ENCODE assay signal across 26 cellular contexts in genomic region chr19:30675086-30675485, GRCh38.
DNase-seq lines count a peak whose midpoint lies in the region; ATAC-seq, FAIRE-seq and TF ChIP-seq lines count a peak whose summit lies in the region.
"Had no signal": no experiment of that assay in that cellular context is flagged by ENCODE, and none has a peak within 500 bp of the region (broad histone marks: within the 10 kb centered on the region; RNA-seq: fewer than 3 reads in every experiment).

No MANE protein-coding gene starts in this region.

- H3K4me1 ChIP-seq in HepG2 (ENCODE audit: insufficient read depth, low read length) (peaks cover 14% of the 10 kb centered on the region), right lobe of liver (no peaks in the 10 kb centered on the region), endodermal cell (ENCODE audit: control insufficient read depth, insufficient read depth, low read length) (peaks cover 2% of the 10 kb centered on the region), mesendoderm (ENCODE audit: control insufficient read depth, low read depth, low read length) (peaks cover 2% of the 10 kb centered on the region)
- H3K4me1 ChIP-seq: A549; BLaER1 treated with 17β-estradiol and CSF1 and Interleukin-3, amounts not matched to agents 10 nM and 100 nM had no signal

- H3K36me3 Mint-ChIP-seq in endodermal cell (ENCODE audit: low read depth), result no peaks in the 10 kb centered on the region
- H3K36me3 Mint-ChIP-seq: CD8-positive, alpha-beta memory T cell had no signal

- H3K27me3 ChIP-seq in HepG2 (ENCODE audit: control insufficient read depth in 1 of 2, insufficient read depth in 2 of 2, low read length in 2 of 2) (peaks cover 0 to 4% of the 10 kb centered on the region in 2 experiments; a peak in 2 of 5 replicates), right lobe of liver (no peaks in the 10 kb centered on the region), endodermal cell (ENCODE audit: control insufficient read depth, insufficient read depth, low read length, poor library complexity, severe bottlenecking) (no peaks in the 10 kb centered on the region), mesendoderm (ENCODE audit: insufficient read depth, low read length, poor library complexity) (no peaks in the 10 kb centered on the region)
- H3K27me3 ChIP-seq: BLaER1 treated with 17β-estradiol and CSF1 and Interleukin-3, amounts not matched to agents 10 nM and 100 nM had no signal

- H3K9me3 ChIP-seq in HepG2 (ENCODE audit: low read length) (no peaks in the 10 kb centered on the region), right lobe of liver (no peaks in the 10 kb centered on the region), endodermal cell (ENCODE audit: control insufficient read depth, low read length) (no peaks in the 10 kb centered on the region)
- H3K9me3 ChIP-seq: A549; BLaER1 treated with 17β-estradiol and CSF1 and Interleukin-3, amounts not matched to agents 10 nM and 100 nM had no signal

- ATAC-seq in HepG2, result no peak
- no peak for ATAC-seq in right lobe of liver
- no peak for ATAC-seq in HG03196 (IDR thresholded peaks at IDR 0.05; ENCODE audit: unreplicated experiment)
- ATAC-seq: A549, GM12878 had no signal

- no TSS peak for BruUV-seq in HepG2 (replicated peaks; lab: Mats Ljungman, UMichigan)

- no peaks in the 10 kb centered on the region for H3K36me3 ChIP-seq in HepG2 (replicated peaks in 1 of 2; ENCODE audit: control insufficient read depth in 1 of 2, insufficient read depth in 2 of 2, low read length in 2 of 2)
- no peaks in the 10 kb centered on the region for H3K36me3 ChIP-seq in right lobe of liver
- no peaks in the 10 kb centered on the region for H3K36me3 ChIP-seq in endodermal cell (ENCODE audit: control insufficient read depth, insufficient read depth, low read length)
- no peaks in the 10 kb centered on the region for H3K36me3 ChIP-seq in mesendoderm (ENCODE audit: control insufficient read depth, insufficient read depth, low read length)
- H3K36me3 ChIP-seq: BLaER1 treated with 17β-estradiol and CSF1 and Interleukin-3, amounts not matched to agents 10 nM and 100 nM had no signal

- no peak overlapping the region for H3K23ac ChIP-seq in mesendoderm (ENCODE audit: low read length)

- no peak for TF ChIP-seq EP300 in HepG2 (IDR thresholded peaks at IDR 0.05; ENCODE audit: low read depth in 2 of 2, low read length in 2 of 2)
- TF ChIP-seq EP300 in HepG2 (CRISPR knock-in tag; IDR thresholded peaks at IDR 0.05; ENCODE audit: borderline replicate concordance), result no peak

- no peak for TF ChIP-seq POLR2A in HepG2 (IDR thresholded peaks at IDR 0.05; ENCODE audit: insufficient read depth in 1 of 2, low read depth in 2 of 2, low read length in 2 of 2)
- TF ChIP-seq POLR2A in right lobe of liver (IDR thresholded peaks at IDR 0.05), result no peak

- FAIRE-seq in HepG2 (lab: Jason Lieb, UNC), result no peak
- FAIRE-seq: GM12878, GM12892, GM18507 had no signal

- H3K27ac ChIP-seq in HepG2 (ENCODE audit: extremely low read length, insufficient read depth, low read length) (no peak overlapping the region), right lobe of liver (no peak overlapping the region), endodermal cell (ENCODE audit: low read depth, low read length) (no peak overlapping the region), mesendoderm (ENCODE audit: low read depth, low read length) (no peak overlapping the region), RWPE1 (no peak overlapping the region)
- H3K27ac ChIP-seq: 22Rv1; A549; BLaER1 treated with 17β-estradiol and CSF1 and Interleukin-3, amounts not matched to agents 10 nM and 100 nM; C4-2B had no signal

- H3K27me3 Mint-ChIP-seq in endodermal cell (ENCODE audit: insufficient read depth), result no peaks in the 10 kb centered on the region

- no peak overlapping the region for H2BK15ac ChIP-seq in mesendoderm (replicated peaks; ENCODE audit: low read depth)

- H3K9ac ChIP-seq in HepG2 (ENCODE audit: insufficient read depth, low read depth, low read length) (no peak overlapping the region), endodermal cell (ENCODE audit: extremely low read depth, low read length, poor library complexity, severe bottlenecking) (no peak overlapping the region), mesendoderm (ENCODE audit: low read length) (no peak overlapping the region)
- H3K9ac ChIP-seq: BLaER1 treated with 17β-estradiol and CSF1 and Interleukin-3, amounts not matched to agents 10 nM and 100 nM had no signal

- POLR2A ChIA-PET in HepG2 (lab: Yijun Ruan, JAX) (no interaction called here), RWPE1 (lab: Yijun Ruan, JAX; ENCODE audit: low non-redundant PET) (no interaction called here)

- peaks cover 2% of the 10 kb centered on the region for H3K4me1 Mint-ChIP-seq in endodermal cell
- H3K4me1 Mint-ChIP-seq: B cell; CD8-positive, alpha-beta memory T cell had no signal

- peak overlapping the region; percentile 30 for H3K56ac ChIP-seq in mesendoderm (ENCODE audit: low read length)

- CTCF ChIA-PET in HepG2 (lab: Yijun Ruan, JAX; ENCODE audit: low intra/inter-chr PET ratio, low total read pairs) (no interaction called here), RWPE1 (lab: Yijun Ruan, JAX) (interaction anchor here (0.8 kb wide), 1 partner anchor 8 kb away, joined by 5 read pairs; no protein-coding TSS in a partner anchor)

- no peak overlapping the region for H3K18ac ChIP-seq in mesendoderm (ENCODE audit: low read length)

- no peaks in the 10 kb centered on the region for H3K79me2 ChIP-seq in HepG2 (ENCODE audit: insufficient read depth, low read length)
- H3K79me2 ChIP-seq in mesendoderm (ENCODE audit: control insufficient read depth, insufficient read depth, low read length), result no peaks in the 10 kb centered on the region

- TF ChIP-seq RAD21 in HepG2 (CRISPR knock-in tag; IDR thresholded peaks at IDR 0.05), result no peak

- no peak overlapping the region for H4K5ac ChIP-seq in mesendoderm (ENCODE audit: low read length)

- no peaks in the 10 kb centered on the region for H3K9me3 Mint-ChIP-seq in endodermal cell
- H3K9me3 Mint-ChIP-seq: CD4-positive, alpha-beta T cell had no signal

- H2AFZ ChIP-seq in HepG2 (ENCODE audit: low read length), result no peak overlapping the region

- no peak overlapping the region for H3K4ac ChIP-seq in mesendoderm (ENCODE audit: low read depth, low read length)

- no peaks in the 10 kb centered on the region for H3K79me1 ChIP-seq in mesendoderm (ENCODE audit: low read length)

- intact Hi-C loops in HepG2 (cut with micrococcal nuclease; ENCODE audit: unreplicated experiment), result no loop called here
- intact Hi-C loops in right lobe of liver (cut with DNase I), result loop anchor here in 1 of 2 donors (10.0 kb wide), 1 partner anchor 1550 kb away; no protein-coding TSS in a partner anchor

- WGBS in HepG2 (ENCODE audit: low lambda C conversion rate), result 13% methylated on average over 7 of the region's 7 CpGs
- WGBS in right lobe of liver (ENCODE audit: insufficient coverage, low coverage, low lambda C conversion rate, missing lambda C conversion rate), result 43% methylated on average over 5 of the region's 7 CpGs
- 89 to 93% methylated on average over 7 of the region's 7 CpGs for WGBS in endodermal cell (ENCODE audit: insufficient coverage in 1 of 2, insufficient read length in 1 of 2), 2 experiments
- no CpG with 5 or more reads among the region's 7 CpGs for WGBS in mesendoderm (ENCODE audit: extremely low coverage, insufficient coverage, low lambda C conversion rate)

- TF ChIP-seq CTCF in HepG2 (CRISPR knock-in tag; IDR thresholded peaks at IDR 0.05) (no peak), right lobe of liver (IDR thresholded peaks at IDR 0.05) (no peak), endodermal cell (conservative IDR thresholded peaks at IDR 0.05) (no peak), RWPE1 (conservative IDR thresholded peaks at IDR 0.05; ENCODE audit: low read depth) (no peak)

- no peak overlapping the region for H2AK5ac ChIP-seq in mesendoderm (ENCODE audit: low read length)

- H4K8ac ChIP-seq in mesendoderm (ENCODE audit: low read depth, low read length), result no peak overlapping the region

- no peak overlapping the region for H3K4me3 Mint-ChIP-seq in endodermal cell
- H3K4me3 Mint-ChIP-seq: B cell; CD4-positive, alpha-beta T cell; CD8-positive, alpha-beta memory T cell had no signal

- H3K4me3 ChIP-seq in HepG2 (replicated peaks in 1 of 3; ENCODE audit: insufficient read depth in 1 of 3, low read depth in 2 of 3, low read length in 3 of 3) (no peak overlapping the region), right lobe of liver (no peak overlapping the region), endodermal cell (ENCODE audit: low read length) (no peak overlapping the region), mesendoderm (ENCODE audit: low read length) (no peak overlapping the region)
- H3K4me3 ChIP-seq: A549; BLaER1 treated with 17β-estradiol and CSF1 and Interleukin-3, amounts not matched to agents 10 nM and 100 nM; GM12878 had no signal

- no peak overlapping the region for H2BK5ac ChIP-seq in mesendoderm (ENCODE audit: low read length)

- H3K4me2 ChIP-seq in HepG2 (ENCODE audit: low read depth, low read length), result 0 out of 2 replicates have a peak overlapping the region, but pooled peaks have one; percentile 34
- H3K4me2 ChIP-seq in mesendoderm (ENCODE audit: low read length), result no peak overlapping the region
- H3K4me2 ChIP-seq: A549; BLaER1 treated with 17β-estradiol and CSF1 and Interleukin-3, amounts not matched to agents 10 nM and 100 nM had no signal

- peak; percentile 6 for DNase-seq in HepG2 (ENCODE audit: low spot score)
- DNase-seq in right lobe of liver, result no peak
- peak; percentile 13 for DNase-seq in endodermal cell
- no peak for DNase-seq in mesendoderm
- no peak for DNase-seq in RWPE1 (ENCODE audit: low spot score)
- no peak for DNase-seq in NCI-H2196 (lab: John Stamatoyannopoulos, UW; ENCODE audit: unreplicated experiment)
- DNase-seq: AML-193; CD4-positive, alpha-beta T cell; CD8-positive, alpha-beta memory T cell; COR-L47; DMS 273 treated with DMSO at 0.1 percent for 48 hours; DMS153; DMS53; DMS79; DND-41; EL; GDM1 had no signal

- in situ Hi-C loops in HepG2 (cut with HindIII; ENCODE audit: extremely low pct_ligation_motif_present, low pct_unique_long_range_greater_than_20kb), result loop anchor here (10.0 kb wide), 2 partner anchors 1370 to 1890 kb away; no protein-coding TSS in a partner anchor

- H3K27ac Mint-ChIP-seq in endodermal cell, result no peak overlapping the region
- H3K27ac Mint-ChIP-seq: B cell; CD4-positive, alpha-beta T cell had no signal

- no peak overlapping the region for H2BK120ac ChIP-seq in mesendoderm (ENCODE audit: low read depth, low read length)

- H4K20me1 ChIP-seq in HepG2 (ENCODE audit: insufficient read depth, low read length), result no peaks in the 10 kb centered on the region

TF ChIP-seq in HepG2, 621 proteins besides CTCF, POLR2A, EP300 and RAD21 (continues in another document):
- TF ChIP-seq ZEB1 (IDR thresholded peaks at IDR 0.05; ENCODE audit: insufficient replicate concordance, low read depth) (peak; percentile 53), CEBPG (CRISPR knock-in tag; IDR thresholded peaks at IDR 0.05) (peak; percentile 65), RXRB (CRISPR knock-in tag; IDR thresholded peaks at IDR 0.05; ENCODE audit: borderline replicate concordance) (no peak), CEBPB (IDR thresholded peaks at IDR 0.05; ENCODE audit: borderline replicate concordance, low read depth, low read length) (0 out of 2 replicates have a peak, but pooled peaks have one; percentile 7)

Comparison
In these comparisons a context has a peak if more than half of its experiments do, and no peak if none do; other contexts are left out.
1. DNase-seq: peak in HepG2 (single experiment) and endodermal cell (single experiment); none in right lobe of liver (0 of 3), mesendoderm (single experiment), RWPE1 (single experiment) and NCI-H2196 (single experiment).